27 cellular contexts compared by ENCODE assay signal in the genomic region with DNA sequence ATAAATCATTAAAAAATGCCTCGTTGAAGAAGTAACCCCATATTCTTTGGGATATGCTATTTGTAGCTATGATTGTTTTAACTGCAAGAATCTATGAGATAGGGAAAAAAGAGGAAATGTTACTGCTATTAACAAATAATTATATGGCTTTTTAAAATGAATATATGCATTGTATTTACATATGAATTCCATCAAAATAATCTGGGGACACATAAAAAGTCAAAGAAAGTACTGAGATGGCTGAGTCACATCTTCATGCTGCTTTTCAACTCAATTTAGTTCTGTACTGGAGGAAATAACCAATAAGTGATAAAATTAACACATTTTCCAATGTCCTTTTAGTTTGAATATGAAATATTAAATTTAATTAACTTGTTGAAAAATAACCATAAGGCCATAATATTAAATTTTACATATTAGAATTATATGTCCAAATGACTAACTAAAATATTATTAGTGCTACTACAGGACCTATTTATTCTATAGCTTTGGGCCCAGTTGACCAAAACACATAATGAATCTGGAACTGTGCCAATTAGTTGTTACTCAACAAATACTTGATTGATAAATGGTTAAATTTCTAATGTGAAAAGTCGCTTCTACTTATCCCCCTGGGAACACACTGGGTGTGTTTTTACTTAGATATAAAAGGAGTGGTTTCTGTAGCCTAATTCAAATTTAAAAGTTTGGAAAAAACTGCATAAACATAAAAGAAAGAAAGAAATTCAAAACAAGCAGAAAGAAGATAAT.
"Had no signal": no experiment of that assay in that cellular context is flagged by ENCODE, and none has a peak within 500 bp of the region (broad histone marks: within the 10 kb centered on the region; RNA-seq: fewer than 3 reads in every experiment).

No MANE protein-coding gene starts in this region.

- DNase-seq: activated CD4-positive, alpha-beta memory T cell treated with anti-CD3 and anti-CD28 coated beads for 36 hours; activated CD4-positive, alpha-beta T cell treated with anti-CD3 and anti-CD28 coated beads for 36 hours; activated CD4-positive, alpha-beta T cell treated with anti-CD3 and anti-CD28 coated beads, Interleukin-2, amount 10 ng/mL, durations not matched to agents 24 days and 14 days; activated CD4-positive, CD25-positive, alpha-beta regulatory T cell; activated CD4-positive, CD25-positive, alpha-beta regulatory T cell treated with anti-CD3 and anti-CD28 coated beads, Interleukin-2, amount 50 U/mL, for 72 hours; activated CD8-positive, alpha-beta memory T cell treated with anti-CD3 and anti-CD28 coated beads, Interleukin-2, amount 10 ng/mL, durations not matched to agents 7 days and 5 days; activated CD8-positive, alpha-beta memory T cell treated with anti-CD3 and anti-CD28 coated beads, Interleukin-2, amount 50 U/mL, for 4 hours; activated CD8-positive, alpha-beta T cell treated with anti-CD3 and anti-CD28 coated beads, Interleukin-2, amount 10 ng/mL, durations not matched to agents 7 days and 5 days; activated gamma-delta T cell treated with Interleukin-2 at 50 U/mL for 16 hours; activated naive CD4-positive, alpha-beta T cell treated with anti-CD3 and anti-CD28 coated beads, Interleukin-2, amount 50 U/mL, for 16 hours; activated naive CD4-positive, alpha-beta T cell treated with Interleukin-2 at 50 U/mL for 16 hours; activated T-cell treated with anti-CD3 and anti-CD28 coated beads, Interleukin-2, amount 50 U/mL, for 1 hour; activated T-cell treated with anti-CD3 and anti-CD28 coated beads, Interleukin-2, amount 50 U/mL, for 48 hours; amniotic stem cell; anterior cingulate cortex; brain microvascular endothelial cell; dorsolateral prefrontal cortex; effector memory CD4-positive, alpha-beta T cell; endodermal cell; erythroblast; foreskin keratinocyte; gastrocnemius medialis; glutamatergic neuron; heart left ventricle; hypothalamus had no signal

- ATAC-seq: activated CD4-positive, alpha-beta T cell treated with anti-CD3 and anti-CD28 coated beads for 36 hours; activated CD8-positive, alpha-beta memory T cell treated with anti-CD3 and anti-CD28 coated beads, Interleukin-2, amount 10 ng/mL, durations not matched to agents 7 days and 5 days; activated CD8-positive, alpha-beta T cell treated with anti-CD3 and anti-CD28 coated beads, Interleukin-2, amount 10 ng/mL, durations not matched to agents 7 days and 5 days; foreskin keratinocyte; gastrocnemius medialis; heart left ventricle had no signal

- FAIRE-seq: astrocyte, bronchial epithelial cell had no signal
